ENCODE assay signal across 1 cellular context in genomic region chr7:68162712-68163111, GRCh38.
TF ChIP-seq lines count a peak whose summit lies in the region.

No MANE protein-coding gene starts in this region.

TF ChIP-seq in H1, 55 proteins besides CTCF, POLR2A, EP300 and RAD21 (continued from another document):
- TF ChIP-seq CHD7 (IDR thresholded peaks at IDR 0.05; ENCODE audit: insufficient replicate concordance, low read length), result no peak
